1 cellular context compared by ENCODE assay signal in genomic region chr1:6088956-6089355, GRCh38.
TF ChIP-seq lines count a peak whose summit lies in the region.

No MANE protein-coding gene starts in this region.

TF ChIP-seq in H1, 55 proteins besides CTCF, POLR2A, EP300 and RAD21 (continued from another document):
- TF ChIP-seq SIN3A (conservative IDR thresholded peaks at IDR 0.05 in 1 of 2, IDR thresholded peaks at IDR 0.05 in 1 of 2; ENCODE audit: low read depth in 1 of 2, low read length in 2 of 2) (no peak), KDM4A (IDR thresholded peaks at IDR 0.05; ENCODE audit: low read depth, low read length, severe bottlenecking) (no peak), RNF2 (IDR thresholded peaks at IDR 0.05; ENCODE audit: borderline replicate concordance, low read depth, low read length, missing control alignments, poor library complexity, severe bottlenecking) (no peak), EZH2 (IDR thresholded peaks at IDR 0.05; ENCODE audit: low read depth, low read length, severe bottlenecking) (no peak), BCL11A (IDR thresholded peaks at IDR 0.05; ENCODE audit: low read depth in 2 of 2, low read length in 2 of 2) (no peak), HDAC2 (IDR thresholded peaks at IDR 0.05; ENCODE audit: borderline replicate concordance in 1 of 2, low read depth in 2 of 2, low read length in 2 of 2) (no peak), EGR1 (IDR thresholded peaks at IDR 0.05; ENCODE audit: borderline replicate concordance, low read depth, low read length) (no peak), CBX5 (IDR thresholded peaks at IDR 0.05; ENCODE audit: low read depth, low read length) (no peak), NANOG (IDR thresholded peaks at IDR 0.05; ENCODE audit: insufficient read depth, low read depth, low read length, poor library complexity, severe bottlenecking) (no peak)
- TF ChIP-seq, protein P1, sequence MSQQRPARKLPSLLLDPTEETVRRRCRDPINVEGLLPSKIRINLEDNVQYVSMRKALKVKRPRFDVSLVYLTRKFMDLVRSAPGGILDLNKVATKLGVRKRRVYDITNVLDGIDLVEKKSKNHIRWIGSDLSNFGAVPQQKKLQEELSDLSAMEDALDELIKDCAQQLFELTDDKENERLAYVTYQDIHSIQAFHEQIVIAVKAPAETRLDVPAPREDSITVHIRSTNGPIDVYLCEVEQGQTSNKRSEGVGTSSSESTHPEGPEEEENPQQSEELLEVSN (IDR thresholded peaks at IDR 0.05): no peak
